ENCODE assay signal across 18 cellular contexts in genomic region chr4:75135068-75135825, GRCh38.
DNase-seq lines count a peak whose midpoint lies in the region; ATAC-seq and TF ChIP-seq lines count a peak whose summit lies in the region.
"Had no signal": no experiment of that assay in that cellular context is flagged by ENCODE, and none has a peak within 500 bp of the region (broad histone marks: within the 10 kb centered on the region; RNA-seq: fewer than 3 reads in every experiment).

No MANE protein-coding gene starts in this region.

- H3K27ac ChIP-seq in A673 (ENCODE audit: low read depth, low read length, poor library complexity, severe bottlenecking), result no peak overlapping the region
- H3K27ac ChIP-seq: adrenal gland had no signal

- H3K27me3 ChIP-seq in A673 (replicated peaks; ENCODE audit: insufficient read depth, low read depth, low read length, poor library complexity), result no peaks in the 10 kb centered on the region
- H3K27me3 ChIP-seq: adrenal gland had no signal

- intact Hi-C loops in A673 (cut with micrococcal nuclease; ENCODE audit: unreplicated experiment), result no loop called here

- no peaks in the 10 kb centered on the region for H3K36me3 ChIP-seq in A673 (ENCODE audit: insufficient read depth, low read length, poor library complexity, severe bottlenecking)
- H3K36me3 ChIP-seq: adrenal gland, HAP-1 had no signal

- H3K4me3 ChIP-seq in A673 (ENCODE audit: low read depth, low read length, poor library complexity, severe bottlenecking), result no peak overlapping the region
- H3K4me3 ChIP-seq: adrenal gland, HAP-1 had no signal

- POLR2A ChIA-PET in A673 (lab: Charles Lee; ENCODE audit: low non-redundant PET), result no interaction called here

- peak; percentile 7 for DNase-seq in A673 (ENCODE audit: low spot score)
- DNase-seq in SHP77 (lab: John Stamatoyannopoulos, UW), result no peak
- DNase-seq in SHP77 treated with DMSO at 0.1 percent for 48 hours (lab: John Stamatoyannopoulos, UW), result no peak
- no peak for DNase-seq in D341Med (ENCODE audit: low spot score)
- DNase-seq in iPS-NIHi11 (ENCODE audit: low spot score), result no peak
- DNase-seq: 8988T; activated CD4-positive, alpha-beta T cell treated with anti-CD3 and anti-CD28 coated beads, Interleukin-2, amount 10 ng/mL, durations not matched to agents 24 days and 14 days; activated T-cell treated with anti-CD3 and anti-CD28 coated beads, Interleukin-2, amount 50 U/mL, for 72 hours; adrenal gland; CD4-positive, alpha-beta T cell; islet precursor cell; midbrain; NCI-H146; NCI-H526 had no signal

- ATAC-seq in GM18868 (IDR thresholded peaks at IDR 0.05; ENCODE audit: unreplicated experiment) (peak; percentile 91), HG02588 (IDR thresholded peaks at IDR 0.05; ENCODE audit: unreplicated experiment) (peak; percentile 76), HG03575 (IDR thresholded peaks at IDR 0.05; ENCODE audit: extremely low read depth, insufficient number of reproducible peaks, low FRiP score, unreplicated experiment) (peak; percentile 60)
- ATAC-seq: activated T-cell treated with anti-CD3 and anti-CD28 coated beads, Interleukin-2, amount 50 U/mL, for 72 hours had no signal

- no peaks in the 10 kb centered on the region for H3K9me3 ChIP-seq in A673 (ENCODE audit: low read depth, low read length, poor library complexity, severe bottlenecking)
- H3K9me3 ChIP-seq: adrenal gland, HAP-1 had no signal

- no peak for TF ChIP-seq CTCF in A673 (conservative IDR thresholded peaks at IDR 0.05; ENCODE audit: low read depth, low read length)

- no peaks in the 10 kb centered on the region for H3K4me1 ChIP-seq in A673 (ENCODE audit: insufficient read depth, low read length, poor library complexity, severe bottlenecking)
- H3K4me1 ChIP-seq: adrenal gland, HAP-1 had no signal

- no TSS peak for BruUV-seq in A673 (replicated peaks; lab: Mats Ljungman, UMichigan)

- CTCF ChIA-PET in A673 (lab: Charles Lee), result no interaction called here
